ENCODE assay signal across 8 cellular contexts in the genomic region with DNA sequence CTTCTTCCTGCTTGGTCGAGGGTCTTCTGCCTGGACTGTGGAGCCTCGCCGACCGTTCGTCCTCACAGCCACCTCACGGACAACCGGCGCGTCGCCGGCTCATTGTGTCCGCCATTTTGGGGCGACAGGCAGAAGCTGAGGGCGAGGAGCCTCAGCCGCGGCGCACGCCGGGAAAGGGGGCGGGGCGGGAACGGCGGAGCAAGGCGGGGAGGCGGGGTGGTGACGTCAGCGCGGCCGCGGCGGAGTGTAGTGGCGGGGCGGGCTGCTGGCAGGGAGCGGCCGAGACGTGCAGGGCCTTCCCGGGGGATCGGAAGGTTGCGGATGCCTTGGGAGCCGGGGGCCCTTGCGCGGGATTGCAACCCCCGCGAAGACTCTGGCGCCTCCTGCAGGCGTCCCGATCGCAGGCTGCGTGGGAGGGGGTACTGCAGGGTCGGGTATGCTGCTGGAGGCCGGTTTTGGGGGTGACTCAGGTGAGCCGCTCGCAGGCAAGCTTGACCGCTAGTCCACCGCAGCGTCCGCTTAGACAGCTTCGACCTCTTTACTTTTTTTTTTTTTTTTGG. TPM values are rescaled to one million over a fixed set of nuclear protein-coding genes. Genes with fewer than 3 reads are reported as not detected.
DNase-seq lines count a peak whose midpoint lies in the region; ATAC-seq, FAIRE-seq and TF ChIP-seq lines count a peak whose summit lies in the region.

A gene with protein sequence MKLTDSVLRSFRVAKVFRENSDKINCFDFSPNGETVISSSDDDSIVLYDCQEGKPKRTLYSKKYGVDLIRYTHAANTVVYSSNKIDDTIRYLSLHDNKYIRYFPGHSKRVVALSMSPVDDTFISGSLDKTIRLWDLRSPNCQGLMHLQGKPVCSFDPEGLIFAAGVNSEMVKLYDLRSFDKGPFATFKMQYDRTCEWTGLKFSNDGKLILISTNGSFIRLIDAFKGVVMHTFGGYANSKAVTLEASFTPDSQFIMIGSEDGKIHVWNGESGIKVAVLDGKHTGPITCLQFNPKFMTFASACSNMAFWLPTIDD (minus strand): TSS at position 140 of the 560 bp plus-strand sequence. CDS start 288 bp downstream, outside the sequence.

- intact Hi-C loops in left ventricle myocardium inferior (cut with micrococcal nuclease) = no loop called here

- peak; percentile 96 for FAIRE-seq in urothelium cell line (lab: Jason Lieb, UNC)

- no peaks in the 10 kb centered on the region for H3K9me3 ChIP-seq in left ventricle myocardium inferior (replicated peaks)

- peaks cover 12% of the 10 kb centered on the region for H3K36me3 ChIP-seq in left ventricle myocardium inferior

- peak; percentile 97 for DNase-seq in GM13977 (ENCODE audit: low spot score)
- peak; percentile 90 for DNase-seq in NCI-H146 (lab: John Stamatoyannopoulos, UW)
- peak; percentile 90 for DNase-seq in amniotic stem cell (lab: John Stamatoyannopoulos, UW)
- DNase-seq in left ventricle myocardium inferior = peak; percentile 99
- peak; percentile 69 for DNase-seq in pulmonary artery endothelial cell (ENCODE audit: low read depth, low spot score)
- DNase-seq in urothelium cell line (ENCODE audit: low spot score) = peak; percentile 99

- peak within 1 kb of the TSS; percentile 99 for H3K27ac Mint-ChIP-seq in T-helper 1 cell treated with Interleukin-12 subunit alpha and Interleukin-12 subunit beta and Interleukin-4 antibody, amounts not matched to agents 30 μg/mL and 1 μg/mL, for 36 hours

- peak within 1 kb of the TSS; percentile 97 for H3K4me3 Mint-ChIP-seq in T-helper 1 cell treated with Interleukin-12 subunit alpha and Interleukin-12 subunit beta and Interleukin-4 antibody, amounts not matched to agents 30 μg/mL and 1 μg/mL, for 36 hours

- H3K36me3 Mint-ChIP-seq in T-helper 1 cell treated with Interleukin-12 subunit alpha and Interleukin-12 subunit beta and Interleukin-4 antibody, amounts not matched to agents 30 μg/mL and 1 μg/mL, for 36 hours (ENCODE audit: low read depth) = peaks cover 45% of the 10 kb centered on the region

- H3K9me3 Mint-ChIP-seq in T-helper 1 cell treated with Interleukin-12 subunit alpha and Interleukin-12 subunit beta and Interleukin-4 antibody, amounts not matched to agents 30 μg/mL and 1 μg/mL, for 36 hours = no peaks in the 10 kb centered on the region

- H3K27me3 ChIP-seq in left ventricle myocardium inferior (ENCODE audit: low read depth) = no peaks in the 10 kb centered on the region

- H3K4me1 Mint-ChIP-seq in T-helper 1 cell treated with Interleukin-12 subunit alpha and Interleukin-12 subunit beta and Interleukin-4 antibody, amounts not matched to agents 30 μg/mL and 1 μg/mL, for 36 hours (ENCODE audit: low read depth) = peaks cover 48% of the 10 kb centered on the region

- ATAC-seq in HG02870 (IDR thresholded peaks at IDR 0.05; ENCODE audit: unreplicated experiment) = peak; percentile 79

- H3K4me1 ChIP-seq in left ventricle myocardium inferior = peaks cover 73% of the 10 kb centered on the region

- TF ChIP-seq CTCF in GM13977 (IDR thresholded peaks at IDR 0.05; ENCODE audit: extremely low read depth, insufficient read depth, missing control alignments) (peak; percentile 44), left ventricle myocardium inferior (IDR thresholded peaks at IDR 0.05; ENCODE audit: borderline replicate concordance) (peak; percentile 71)

- no peaks in the 10 kb centered on the region for H3K27me3 Mint-ChIP-seq in T-helper 1 cell treated with Interleukin-12 subunit alpha and Interleukin-12 subunit beta and Interleukin-4 antibody, amounts not matched to agents 30 μg/mL and 1 μg/mL, for 36 hours (ENCODE audit: low read depth)

- H3K27ac ChIP-seq in left ventricle myocardium inferior (replicated peaks) = peak within 1 kb of the TSS; percentile 98

- peak within 1 kb of the TSS; percentile 95 for H3K4me3 ChIP-seq in left ventricle myocardium inferior

- in situ Hi-C loops in GM13977 (cut with MboI; ENCODE audit: low pct_unique_long_range_greater_than_20kb, low sequenced_read_pairs, unreplicated experiment) = no loop called here

RNA-seq across cellular contexts. Expression of the gene that starts here (rescaled TPM):
- total RNA-seq in left ventricle myocardium inferior = 61.6 TPM
- total RNA-seq in pulmonary artery endothelial cell = 98.5 and 108 TPM in 2 replicates

Comparison
In these comparisons a context has a peak if more than half of its experiments do, and no peak if none do; other contexts are left out.
1. Peak in every context shown above with its lines: DNase-seq, ATAC-seq, H3K4me3 ChIP-seq and H3K27ac ChIP-seq.